22 cellular contexts compared by ENCODE assay signal in the genomic region with DNA sequence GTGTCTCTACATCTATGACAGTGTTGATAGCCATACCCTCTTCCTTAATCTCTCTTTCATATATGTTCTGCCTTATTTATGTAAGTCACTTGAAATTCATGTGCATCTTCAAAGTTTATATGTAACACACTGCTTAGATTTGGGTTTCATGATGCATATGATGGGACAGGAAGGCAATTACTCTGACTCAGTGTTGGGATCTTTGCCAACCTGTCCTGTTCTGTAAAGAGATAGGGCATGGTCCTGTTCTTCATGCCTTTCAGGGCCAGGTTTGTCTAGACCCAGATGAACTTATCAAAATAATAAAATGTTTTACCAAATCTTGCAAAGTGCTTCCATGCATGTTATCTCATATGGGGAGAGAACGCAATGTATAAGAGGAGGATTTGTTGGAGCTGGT.
"Had no signal": no experiment of that assay in that cellular context is flagged by ENCODE, and none has a peak within 500 bp of the region (broad histone marks: within the 10 kb centered on the region; RNA-seq: fewer than 3 reads in every experiment).

No MANE protein-coding gene starts in this region.

- H3K27me3 ChIP-seq: body of pancreas, foreskin keratinocyte, left lung, upper lobe of left lung had no signal

- ATAC-seq: activated T-cell treated with anti-CD3 and anti-CD28 coated beads, Interleukin-2, amount 50 U/mL, for 72 hours; body of pancreas; foreskin keratinocyte; left lung; naive thymus-derived CD4-positive, alpha-beta T cell; stimulated activated naive CD8-positive, alpha-beta T cell treated with anti-CD3 and anti-CD28 coated beads, Interleukin-15, Interleukin-2, amounts not matched to agents 100 U/mL and 50 U/mL, for 24 hours; T-helper 17 cell had no signal

- H3K27me3 Mint-ChIP-seq: dendritic cell treated with granulocyte-macrophage colony-stimulating factor and Interleukin-4, amounts not matched to agents 40 ng/mL and 50 ng/mL, for 4 days; naive thymus-derived CD4-positive, alpha-beta T cell; progenitor cell of endocrine pancreas; T-helper 17 cell had no signal

- H3K4me3 Mint-ChIP-seq: activated T-cell treated with anti-CD3 and anti-CD28 coated beads, Interleukin-2, amount 50 U/mL, for 72 hours; dendritic cell treated with granulocyte-macrophage colony-stimulating factor and Interleukin-4, amounts not matched to agents 40 ng/mL and 50 ng/mL, for 4 days; immature natural killer cell; naive thymus-derived CD4-positive, alpha-beta T cell; T-helper 17 cell had no signal

- DNase-seq: activated CD4-positive, alpha-beta T cell treated with anti-CD3 and anti-CD28 coated beads for 4 hours; activated CD4-positive, alpha-beta T cell treated with anti-CD3 and anti-CD28 coated beads, Interleukin-2, amount 50 U/mL, for 48 hours; activated CD4-positive, CD25-positive, alpha-beta regulatory T cell; activated effector memory CD4-positive, alpha-beta T cell treated with Interleukin-2 at 50 U/mL for 16 hours; activated naive CD4-positive, alpha-beta T cell treated with anti-CD3 and anti-CD28 coated beads, Interleukin-2, amount 50 U/mL, for 16 hours; activated T-cell treated with anti-CD3 and anti-CD28 coated beads, Interleukin-2, amount 50 U/mL, for 72 hours; anterior cingulate cortex; body of pancreas; effector CD4-positive, alpha-beta T cell; immature natural killer cell; kidney glomerular epithelial cell; left lung; naive thymus-derived CD4-positive, alpha-beta T cell; stimulated activated CD4-positive, alpha-beta T cell treated with anti-CD3 and anti-CD28 coated beads, Interleukin-4, amount 100 ng/mL, for 4 hours; stimulated activated naive CD8-positive, alpha-beta T cell treated with anti-CD3 and anti-CD28 coated beads, Interleukin-15, Interleukin-2, amounts not matched to agents 100 U/mL and 50 U/mL, for 24 hours; T-helper 17 cell; upper lobe of left lung had no signal

- H3K27ac ChIP-seq: body of pancreas, foreskin keratinocyte, left lung, upper lobe of left lung had no signal

- H3K36me3 ChIP-seq: left lung, upper lobe of left lung had no signal

- H3K4me1 Mint-ChIP-seq: immature natural killer cell, T-helper 17 cell had no signal

- H3K27ac Mint-ChIP-seq: activated T-cell treated with anti-CD3 and anti-CD28 coated beads, Interleukin-2, amount 50 U/mL, for 72 hours; dendritic cell treated with granulocyte-macrophage colony-stimulating factor and Interleukin-4, amounts not matched to agents 40 ng/mL and 50 ng/mL, for 4 days; immature natural killer cell; naive thymus-derived CD4-positive, alpha-beta T cell; progenitor cell of endocrine pancreas; T-helper 17 cell had no signal

- H3K4me1 ChIP-seq: body of pancreas, foreskin keratinocyte, left lung, upper lobe of left lung had no signal

- FAIRE-seq: endometrium had no signal

- H3K4me3 ChIP-seq: body of pancreas, left lung, lung, upper lobe of left lung had no signal

- H3K9me3 ChIP-seq: body of pancreas, left lung, upper lobe of left lung had no signal

- H3K36me3 Mint-ChIP-seq: immature natural killer cell; naive thymus-derived CD4-positive, alpha-beta T cell had no signal
